ENCODE assay signal across 25 cellular contexts in genomic region chr1:160455153-160455517, GRCh38. TPM values are rescaled to one million over a fixed set of nuclear protein-coding genes. Genes with fewer than 3 reads are reported as not detected.
A peak's percentile ranks its signal among the peaks of the same experiment; 100 is the strongest.
DNase-seq lines count a peak whose midpoint lies in the region; ATAC-seq and TF ChIP-seq lines count a peak whose summit lies in the region.
"Had no signal": no experiment of that assay in that cellular context is flagged by ENCODE, and none has a peak within 500 bp of the region (broad histone marks: within the 10 kb centered on the region; RNA-seq: fewer than 3 reads in every experiment).

No MANE protein-coding gene starts in this region.

- H3K9ac ChIP-seq in OCI-LY3 (ENCODE audit: low read length), result no peak overlapping the region; the same call in 1 of the 2 replicates
- H3K9ac ChIP-seq: BLaER1 treated with 17β-estradiol and CSF1 and Interleukin-3, amounts not matched to agents 10 nM and 100 nM; SK-N-SH had no signal

- H3K27me3 Mint-ChIP-seq in activated naive CD4-positive, alpha-beta T cell treated with anti-CD3 and anti-CD28 coated beads for 36 hours (ENCODE audit: low read depth), result no peaks in the 10 kb centered on the region
- no peaks in the 10 kb centered on the region for H3K27me3 Mint-ChIP-seq in activated naive CD8-positive, alpha-beta T cell
- no peaks in the 10 kb centered on the region for H3K27me3 Mint-ChIP-seq in stimulated activated naive B cell treated with anti-CD40 and anti-IgM and Interleukin-4, amounts not matched to agents 10 μg/mL and 1 μg/mL and 100 μg/mL, for 72 hours

- no peaks in the 10 kb centered on the region for H3K79me2 ChIP-seq in OCI-LY3 (ENCODE audit: low read length)
- H3K79me2 ChIP-seq: hepatocyte had no signal

- no peaks in the 10 kb centered on the region for H3K27me3 ChIP-seq in OCI-LY3 (ENCODE audit: low read depth, low read length)
- H3K27me3 ChIP-seq: BLaER1 treated with 17β-estradiol and CSF1 and Interleukin-3, amounts not matched to agents 10 nM and 100 nM; hepatocyte had no signal

- H3K9me3 Mint-ChIP-seq in activated naive CD4-positive, alpha-beta T cell treated with anti-CD3 and anti-CD28 coated beads for 36 hours, result no peaks in the 10 kb centered on the region
- H3K9me3 Mint-ChIP-seq in activated naive CD8-positive, alpha-beta T cell (ENCODE audit: low read depth), result no peaks in the 10 kb centered on the region
- H3K9me3 Mint-ChIP-seq in stimulated activated naive B cell treated with anti-CD40 and anti-IgM and Interleukin-4, amounts not matched to agents 10 μg/mL and 1 μg/mL and 100 μg/mL, for 72 hours, result no peaks in the 10 kb centered on the region

- H3K9me3 ChIP-seq in OCI-LY3 (ENCODE audit: insufficient read depth, low read length), result no peaks in the 10 kb centered on the region
- H3K9me3 ChIP-seq: esophagus squamous epithelium, HAP-1, SK-N-SH had no signal

- no peak for ATAC-seq in stimulated activated naive B cell treated with anti-CD40 and anti-IgM and Interleukin-4, amounts not matched to agents 10 μg/mL and 1 μg/mL and 100 μg/mL, for 72 hours (replicated peaks)
- no peak for ATAC-seq in GM21381 (IDR thresholded peaks at IDR 0.05; ENCODE audit: unreplicated experiment)

- no peak for DNase-seq in activated naive CD4-positive, alpha-beta T cell treated with anti-CD3 and anti-CD28 coated beads for 36 hours
- no peak for DNase-seq in activated naive CD4-positive, alpha-beta T cell treated with anti-CD3 and anti-CD28 coated beads, Interleukin-2, amount 50 U/mL, for 16 hours
- DNase-seq in stimulated activated naive B cell treated with anti-CD40 and anti-IgM and Interleukin-4, amounts not matched to agents 10 μg/mL and 1 μg/mL and 100 μg/mL, for 72 hours, result no peak
- DNase-seq in NCI-H510A treated with DMSO at 0.1 percent for 48 hours (lab: John Stamatoyannopoulos, UW), result no peak
- DNase-seq: ACHN; activated effector memory CD4-positive, alpha-beta T cell treated with anti-CD3 and anti-CD28 coated beads, Interleukin-2, amount 50 U/mL, for 16 hours; aorta; cortex of kidney; EL; esophagus squamous epithelium; IMR-90; mesenchymal stem cell; NCI-H1105; NCI-H1930; NCI-H226; NCI-H774; SK-N-SH had no signal

- no peak for TF ChIP-seq CTCF in OCI-LY3 (IDR thresholded peaks at IDR 0.05; ENCODE audit: low read depth, low read length)

- H3K4me1 ChIP-seq in OCI-LY3 (ENCODE audit: low read length), result peaks cover 41% of the 10 kb centered on the region
- H3K4me1 ChIP-seq: esophagus squamous epithelium, HAP-1 had no signal

- CTCF ChIA-PET in activated naive CD4-positive, alpha-beta T cell treated with anti-CD3 and anti-CD28 coated beads for 36 hours (lab: Charles Lee), result interaction anchor here (0.6 to 4.8 kb wide), 4 partner anchors 14 to 169 kb away, joined by 3 to 26 read pairs (median 6); no protein-coding TSS in a partner anchor

- intact Hi-C loops in activated naive CD4-positive, alpha-beta T cell treated with anti-CD3 and anti-CD28 coated beads for 36 hours (cut with micrococcal nuclease), result loop anchor here (2.0 kb wide), 1 partner anchor 192 kb away; the partner anchor contains the start of gene DCAF8

- H2AFZ ChIP-seq in OCI-LY3 (ENCODE audit: low read depth, low read length), result no peak overlapping the region
- H2AFZ ChIP-seq: hepatocyte had no signal

- H3K4me3 Mint-ChIP-seq in activated naive CD4-positive, alpha-beta T cell treated with anti-CD3 and anti-CD28 coated beads for 36 hours, result peak overlapping the region; percentile 56
- peak overlapping the region; percentile 11 for H3K4me3 Mint-ChIP-seq in activated naive CD8-positive, alpha-beta T cell
- H3K4me3 Mint-ChIP-seq in stimulated activated naive B cell treated with anti-CD40 and anti-IgM and Interleukin-4, amounts not matched to agents 10 μg/mL and 1 μg/mL and 100 μg/mL, for 72 hours, result no peak overlapping the region

- H3K27ac Mint-ChIP-seq in activated naive CD4-positive, alpha-beta T cell treated with anti-CD3 and anti-CD28 coated beads for 36 hours, result peak overlapping the region; percentile 95
- H3K27ac Mint-ChIP-seq in activated naive CD8-positive, alpha-beta T cell, result peak overlapping the region; percentile 81
- H3K27ac Mint-ChIP-seq in stimulated activated naive B cell treated with anti-CD40 and anti-IgM and Interleukin-4, amounts not matched to agents 10 μg/mL and 1 μg/mL and 100 μg/mL, for 72 hours, result peak overlapping the region; percentile 92

- H3K36me3 ChIP-seq in OCI-LY3 (replicated peaks; ENCODE audit: low read depth, low read length), result no peaks in the 10 kb centered on the region
- H3K36me3 ChIP-seq: cardiac muscle cell, esophagus squamous epithelium, HAP-1 had no signal

- H3K36me3 Mint-ChIP-seq in activated naive CD4-positive, alpha-beta T cell treated with anti-CD3 and anti-CD28 coated beads for 36 hours (ENCODE audit: low read depth), result no peaks in the 10 kb centered on the region
- no peaks in the 10 kb centered on the region for H3K36me3 Mint-ChIP-seq in activated naive CD8-positive, alpha-beta T cell
- peaks cover 4 to 15% of the 10 kb centered on the region in 2 donors for H3K36me3 Mint-ChIP-seq in stimulated activated naive B cell treated with anti-CD40 and anti-IgM and Interleukin-4, amounts not matched to agents 10 μg/mL and 1 μg/mL and 100 μg/mL, for 72 hours

- no peak overlapping the region for H3K4me3 ChIP-seq in OCI-LY3 (ENCODE audit: low read length)
- H3K4me3 ChIP-seq: BLaER1 treated with 17β-estradiol and CSF1 and Interleukin-3, amounts not matched to agents 10 nM and 100 nM; cardiac muscle cell; esophagus squamous epithelium; HAP-1; hepatocyte; skin epidermis had no signal

- no peaks in the 10 kb centered on the region for H4K20me1 ChIP-seq in OCI-LY3 (ENCODE audit: insufficient read depth, low read length)
- H4K20me1 ChIP-seq: BLaER1 treated with 17β-estradiol and CSF1 and Interleukin-3, amounts not matched to agents 10 nM and 100 nM had no signal

- H3K4me2 ChIP-seq in OCI-LY3 (ENCODE audit: low read length), result peak overlapping the region; percentile 73
- H3K4me2 ChIP-seq: hepatocyte, SK-N-SH had no signal

- H3K27ac ChIP-seq in OCI-LY3 (ENCODE audit: low read length), result peak overlapping the region; percentile 71
- H3K27ac ChIP-seq: BLaER1 treated with 17β-estradiol and CSF1 and Interleukin-3, amounts not matched to agents 10 nM and 100 nM; cardiac muscle cell; esophagus squamous epithelium; hepatocyte; skin epidermis had no signal

- H3K4me1 Mint-ChIP-seq in activated naive CD4-positive, alpha-beta T cell treated with anti-CD3 and anti-CD28 coated beads for 36 hours (ENCODE audit: low read depth), result peaks cover 92% of the 10 kb centered on the region
- peaks cover 75% of the 10 kb centered on the region for H3K4me1 Mint-ChIP-seq in activated naive CD8-positive, alpha-beta T cell (ENCODE audit: low read depth)
- peaks cover 59 to 90% of the 10 kb centered on the region in 2 donors for H3K4me1 Mint-ChIP-seq in stimulated activated naive B cell treated with anti-CD40 and anti-IgM and Interleukin-4, amounts not matched to agents 10 μg/mL and 1 μg/mL and 100 μg/mL, for 72 hours

RNA-seq across cellular contexts. Expression of gene VANGL2, which starts 54.8 kb away (rescaled TPM):
- under 1 TPM in 1 of 2 experiments, not detected in 1; 0.27 TPM for total RNA-seq in activated naive CD4-positive, alpha-beta T cell treated with anti-CD3 and anti-CD28 coated beads for 36 hours

Comparison
In these comparisons a context has a peak if more than half of its experiments do, and no peak if none do; other contexts are left out.
1. H3K4me3 Mint-ChIP-seq: peak in activated naive CD4-positive, alpha-beta T cell treated with anti-CD3 and anti-CD28 coated beads for 36 hours (single experiment) and activated naive CD8-positive, alpha-beta T cell (single experiment); none in stimulated activated naive B cell treated with anti-CD40 and anti-IgM and Interleukin-4, amounts not matched to agents 10 μg/mL and 1 μg/mL and 100 μg/mL, for 72 hours (0 of 2).
2. Peak in every context shown above with its lines, with median percentiles within 50 percentile points of each other: H3K27ac Mint-ChIP-seq.